ENCODE assay signal across 13 cellular contexts in genomic region chr4:104752337-104752736, GRCh38.
DNase-seq lines count a peak whose midpoint lies in the region; ATAC-seq, FAIRE-seq and TF ChIP-seq lines count a peak whose summit lies in the region.
"Had no signal": no experiment of that assay in that cellular context is flagged by ENCODE, and none has a peak within 500 bp of the region (broad histone marks: within the 10 kb centered on the region; RNA-seq: fewer than 3 reads in every experiment).

No MANE protein-coding gene starts in this region.

- no peak overlapping the region for H3K4me3 Mint-ChIP-seq in T-helper 2 cell treated with Interferon-gamma antibody and Interleukin-4, amounts not matched to agents 5 μg/mL and 100 μg/mL, for 36 hours
- H3K4me3 Mint-ChIP-seq: WTC11 had no signal

- H3K79me2 ChIP-seq in HepG2 (ENCODE audit: insufficient read depth, low read length) = no peaks in the 10 kb centered on the region

- 4% methylated on average over 1 of the region's 1 CpG for WGBS in HepG2 (ENCODE audit: low lambda C conversion rate)

- H3K4me1 ChIP-seq in HepG2 (ENCODE audit: insufficient read depth, low read length) = no peaks in the 10 kb centered on the region
- H3K4me1 ChIP-seq: tibial nerve had no signal

- ATAC-seq in Right ventricle myocardium superior (ENCODE audit: poor library complexity) = peak; percentile 91
- peak; percentile 83 for ATAC-seq in HG02798 (IDR thresholded peaks at IDR 0.05; ENCODE audit: poor library complexity, unreplicated experiment)
- ATAC-seq in HG03558 (IDR thresholded peaks at IDR 0.05; ENCODE audit: extremely low read depth, unreplicated experiment) = peak; percentile 72
- ATAC-seq in HepG2 = no peak
- ATAC-seq: WTC11 had no signal

- no peak overlapping the region for H2AFZ ChIP-seq in HepG2 (ENCODE audit: low read length)

- TF ChIP-seq EP300 in HepG2 (IDR thresholded peaks at IDR 0.05; ENCODE audit: low read depth in 2 of 2, low read length in 2 of 2) (no peak), HepG2 (CRISPR knock-in tag; IDR thresholded peaks at IDR 0.05; ENCODE audit: borderline replicate concordance) (no peak)

- no peaks in the 10 kb centered on the region for H3K9me3 ChIP-seq in HepG2 (ENCODE audit: low read length)
- H3K9me3 ChIP-seq: tibial nerve had no signal

- POLR2A ChIA-PET in HepG2 (lab: Yijun Ruan, JAX) = no interaction called here

- H3K36me3 Mint-ChIP-seq in T-helper 2 cell treated with Interferon-gamma antibody and Interleukin-4, amounts not matched to agents 5 μg/mL and 100 μg/mL, for 36 hours (ENCODE audit: low read depth) = no peaks in the 10 kb centered on the region
- H3K36me3 Mint-ChIP-seq: WTC11 had no signal

- no peak for DNase-seq in Right ventricle myocardium superior
- DNase-seq in cardiac septum (ENCODE audit: low spot score) = no peak
- no peak for DNase-seq in T-helper 2 cell
- no peak for DNase-seq in HepG2 (ENCODE audit: low spot score)
- DNase-seq in T-helper 2 cell treated with Interferon-gamma antibody and Interleukin-4, amounts not matched to agents 5 μg/mL and 100 μg/mL, for 36 hours (ENCODE audit: low spot score) = no peak
- DNase-seq in posterior vena cava (ENCODE audit: low spot score) = no peak
- DNase-seq: activated effector memory CD4-positive, alpha-beta T cell treated with Interleukin-2 at 50 U/mL for 16 hours; NCI-H1417 had no signal

- no peak overlapping the region for H3K9ac ChIP-seq in HepG2 (ENCODE audit: insufficient read depth, low read depth, low read length)

- no peak overlapping the region for H3K27ac ChIP-seq in HepG2 (ENCODE audit: extremely low read length, insufficient read depth, low read length)
- H3K27ac ChIP-seq: tibial nerve had no signal

- FAIRE-seq in HepG2 (lab: Jason Lieb, UNC) = no peak
- FAIRE-seq: A204.1 had no signal

- no peaks in the 10 kb centered on the region for H3K36me3 ChIP-seq in HepG2 (replicated peaks in 1 of 2; ENCODE audit: control insufficient read depth in 1 of 2, insufficient read depth in 2 of 2, low read length in 2 of 2)
- H3K36me3 ChIP-seq: tibial nerve had no signal

- no peaks in the 10 kb centered on the region for H3K9me3 Mint-ChIP-seq in T-helper 2 cell treated with Interferon-gamma antibody and Interleukin-4, amounts not matched to agents 5 μg/mL and 100 μg/mL, for 36 hours

- no peaks in the 10 kb centered on the region for H4K20me1 ChIP-seq in HepG2 (ENCODE audit: insufficient read depth, low read length)

- in situ Hi-C loops in HepG2 (cut with HindIII; ENCODE audit: extremely low pct_ligation_motif_present, low pct_unique_long_range_greater_than_20kb) = no loop called here

- H3K27ac Mint-ChIP-seq in T-helper 2 cell treated with Interferon-gamma antibody and Interleukin-4, amounts not matched to agents 5 μg/mL and 100 μg/mL, for 36 hours = no peak overlapping the region
- H3K27ac Mint-ChIP-seq: WTC11 had no signal

- no peaks in the 10 kb centered on the region for H3K27me3 ChIP-seq in HepG2 (ENCODE audit: control insufficient read depth in 1 of 2, insufficient read depth in 2 of 2, low read length in 2 of 2)
- H3K27me3 ChIP-seq: tibial nerve had no signal

- no peak overlapping the region for H3K4me3 ChIP-seq in HepG2 (replicated peaks in 1 of 3; ENCODE audit: insufficient read depth in 1 of 3, low read depth in 2 of 3, low read length in 3 of 3)
- H3K4me3 ChIP-seq: tibial nerve had no signal

- TF ChIP-seq POLR2A in HepG2 (IDR thresholded peaks at IDR 0.05; ENCODE audit: insufficient read depth in 1 of 2, low read depth in 2 of 2, low read length in 2 of 2) = no peak

- no peak for TF ChIP-seq RAD21 in HepG2 (CRISPR knock-in tag; IDR thresholded peaks at IDR 0.05)

- CTCF ChIA-PET in HepG2 (lab: Yijun Ruan, JAX; ENCODE audit: low intra/inter-chr PET ratio, low total read pairs) = no interaction called here

- no peak for TF ChIP-seq CTCF in HepG2 (CRISPR knock-in tag; IDR thresholded peaks at IDR 0.05)

- H3K4me1 Mint-ChIP-seq in T-helper 2 cell treated with Interferon-gamma antibody and Interleukin-4, amounts not matched to agents 5 μg/mL and 100 μg/mL, for 36 hours (ENCODE audit: low read depth) = no peaks in the 10 kb centered on the region

- no peak overlapping the region for H3K4me2 ChIP-seq in HepG2 (ENCODE audit: low read depth, low read length)

- BruUV-seq in HepG2 (replicated peaks; lab: Mats Ljungman, UMichigan) = no TSS peak

- H3K27me3 Mint-ChIP-seq in T-helper 2 cell treated with Interferon-gamma antibody and Interleukin-4, amounts not matched to agents 5 μg/mL and 100 μg/mL, for 36 hours (ENCODE audit: low read depth) = no peaks in the 10 kb centered on the region

- intact Hi-C loops in Right ventricle myocardium superior (cut with DNase I) = no loop called here
- intact Hi-C loops in cardiac septum (cut with DNase I) = no loop called here
- intact Hi-C loops in HepG2 (cut with micrococcal nuclease; ENCODE audit: unreplicated experiment) = no loop called here
- intact Hi-C loops in posterior vena cava (cut with DNase I) = no loop called here

TF ChIP-seq in HepG2, 621 proteins besides CTCF, POLR2A, EP300 and RAD21:
- TF ChIP-seq REL (CRISPR knock-in tag; conservative IDR thresholded peaks at IDR 0.05) (no peak), SKIL (CRISPR knock-in tag; IDR thresholded peaks at IDR 0.05; ENCODE audit: borderline replicate concordance) (no peak), PREB (CRISPR knock-in tag; IDR thresholded peaks at IDR 0.05) (no peak)
